ENCODE assay signal across 8 cellular contexts in the genomic region with DNA sequence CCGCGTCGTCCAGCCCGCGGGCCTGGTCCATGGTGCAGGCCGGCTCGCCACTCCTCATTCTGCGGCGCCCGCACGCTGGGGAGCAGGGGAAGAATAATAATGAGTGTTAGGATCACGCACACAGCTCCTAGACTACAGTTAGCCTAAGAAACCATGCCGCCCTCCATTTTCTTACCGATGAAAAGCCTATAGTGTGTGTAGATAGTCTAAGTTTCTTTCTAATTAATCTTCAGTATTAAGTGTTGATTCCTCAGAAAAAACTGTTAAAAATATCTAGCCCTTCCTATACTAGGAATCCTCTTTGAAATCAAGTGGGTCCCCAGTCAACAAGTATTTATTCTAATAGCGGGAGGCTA. TPM values are rescaled to one million over a fixed set of nuclear protein-coding genes. Genes with fewer than 3 reads are reported as not detected.
A peak's percentile ranks its signal among the peaks of the same experiment; 100 is the strongest.
DNase-seq lines count a peak whose midpoint lies in the region; ATAC-seq, FAIRE-seq and TF ChIP-seq lines count a peak whose summit lies in the region.

No MANE protein-coding gene starts in this region.

- TF ChIP-seq CTCF in colonic mucosa (IDR thresholded peaks at IDR 0.05) (no peak), neural progenitor cell (IDR thresholded peaks at IDR 0.05) (no peak), D721Med (IDR thresholded peaks at IDR 0.05; ENCODE audit: insufficient read depth, missing control alignments) (no peak)

- peaks cover 0 to 7% (median 0%) of the 10 kb centered on the region in 10 experiments; a peak in 4 of 20 replicates for H3K4me1 ChIP-seq in BLaER1 treated with 17β-estradiol and CSF1 and Interleukin-3, amounts not matched to agents 10 nM and 100 nM
- no peaks in the 10 kb centered on the region for H3K4me1 ChIP-seq in colonic mucosa
- peaks cover 7% of the 10 kb centered on the region for H3K4me1 ChIP-seq in neural progenitor cell

- H3K36me3 ChIP-seq in BLaER1 treated with 17β-estradiol and CSF1 and Interleukin-3, amounts not matched to agents 10 nM and 100 nM, result peaks cover 16 to 50% (median 32%) of the 10 kb centered on the region in 11 experiments; a peak in 21 of 22 replicates
- H3K36me3 ChIP-seq in colonic mucosa, result no peaks in the 10 kb centered on the region
- no peaks in the 10 kb centered on the region for H3K36me3 ChIP-seq in neural progenitor cell

- peaks cover 5% of the 10 kb centered on the region for H3K36me3 Mint-ChIP-seq in neural progenitor cell
- H3K36me3 Mint-ChIP-seq in activated CD4-positive, alpha-beta T cell treated with anti-CD3 and anti-CD28 coated beads for 36 hours (ENCODE audit: low read depth), result peaks cover 11% of the 10 kb centered on the region

- peaks cover 3% of the 10 kb centered on the region for H3F3A ChIP-seq in neural progenitor cell (ENCODE audit: low read depth)

- H3K4me3 Mint-ChIP-seq in neural progenitor cell, result peak overlapping the region; percentile 80
- no peak overlapping the region for H3K4me3 Mint-ChIP-seq in activated CD4-positive, alpha-beta T cell treated with anti-CD3 and anti-CD28 coated beads for 36 hours

- H2AFZ ChIP-seq in neural progenitor cell (replicated peaks), result peak overlapping the region; percentile 89

- no peak for FAIRE-seq in D721Med (lab: Jason Lieb, UNC)

- POLR2A ChIA-PET in activated CD4-positive, alpha-beta T cell treated with anti-CD3 and anti-CD28 coated beads for 36 hours (lab: Charles Lee), result interaction anchor here (1.6 kb wide), 1 partner anchor 415 kb away, joined by 3 read pairs; no protein-coding TSS in a partner anchor

- intact Hi-C loops in colonic mucosa (cut with DNase I), result no loop called here
- intact Hi-C loops in activated CD4-positive, alpha-beta T cell treated with anti-CD3 and anti-CD28 coated beads for 36 hours (cut with DNase I, micrococcal nuclease), result loop anchor here (1.0 to 5.0 kb wide), 3 partner anchors 45 to 415 kb away; a partner anchor contains a TSS

- H3K4me1 Mint-ChIP-seq in neural progenitor cell, result no peaks in the 10 kb centered on the region
- peaks cover 11% of the 10 kb centered on the region for H3K4me1 Mint-ChIP-seq in activated CD4-positive, alpha-beta T cell treated with anti-CD3 and anti-CD28 coated beads for 36 hours

- peaks cover 0 to 23% (median 16%) of the 10 kb centered on the region in 11 experiments; a peak in 17 of 22 replicates for H3K27me3 ChIP-seq in BLaER1 treated with 17β-estradiol and CSF1 and Interleukin-3, amounts not matched to agents 10 nM and 100 nM
- H3K27me3 ChIP-seq in colonic mucosa (no peaks in the 10 kb centered on the region), neural progenitor cell (peaks cover 18% of the 10 kb centered on the region)

- no peak overlapping the region for H3K27ac Mint-ChIP-seq in neural progenitor cell
- H3K27ac Mint-ChIP-seq in activated CD4-positive, alpha-beta T cell treated with anti-CD3 and anti-CD28 coated beads for 36 hours, result no peak overlapping the region

- H3K9me3 Mint-ChIP-seq in neural progenitor cell, result no peaks in the 10 kb centered on the region
- no peaks in the 10 kb centered on the region for H3K9me3 Mint-ChIP-seq in activated CD4-positive, alpha-beta T cell treated with anti-CD3 and anti-CD28 coated beads for 36 hours (ENCODE audit: low read depth)

- peaks cover 0 to 40% (median 20%) of the 10 kb centered on the region in 11 experiments; a peak in 11 of 22 replicates for H4K20me1 ChIP-seq in BLaER1 treated with 17β-estradiol and CSF1 and Interleukin-3, amounts not matched to agents 10 nM and 100 nM
- H4K20me1 ChIP-seq in neural progenitor cell (ENCODE audit: low read depth), result no peaks in the 10 kb centered on the region

- peak; percentile 6 for ATAC-seq in HG03045 (IDR thresholded peaks at IDR 0.05; ENCODE audit: unreplicated experiment)
- ATAC-seq in activated CD4-positive, alpha-beta T cell treated with anti-CD3 and anti-CD28 coated beads for 36 hours, result no peak

- DNase-seq in colonic mucosa, result no peak
- DNase-seq in neural progenitor cell (ENCODE audit: low spot score), result no peak
- DNase-seq in effector CD8-positive, alpha-beta T cell (lab: John Stamatoyannopoulos, UW), result no peak
- no peak for DNase-seq in RKO (ENCODE audit: low spot score)
- DNase-seq in activated CD4-positive, alpha-beta T cell treated with anti-CD3 and anti-CD28 coated beads for 36 hours, result no peak
- DNase-seq in D721Med (ENCODE audit: insufficient read length, low spot score), result no peak

- H3K4me3 ChIP-seq in BLaER1 treated with 17β-estradiol and CSF1 and Interleukin-3, amounts not matched to agents 10 nM and 100 nM, result peak overlapping the region; percentile 56 to 73 (median 62)
- H3K4me3 ChIP-seq in colonic mucosa, result peak overlapping the region; percentile 33
- peak overlapping the region; percentile 68 for H3K4me3 ChIP-seq in neural progenitor cell

- H3K27me3 Mint-ChIP-seq in neural progenitor cell (ENCODE audit: insufficient read depth, low read depth), result no peaks in the 10 kb centered on the region
- H3K27me3 Mint-ChIP-seq in activated CD4-positive, alpha-beta T cell treated with anti-CD3 and anti-CD28 coated beads for 36 hours, result no peaks in the 10 kb centered on the region

- H3K4me2 ChIP-seq in BLaER1 treated with 17β-estradiol and CSF1 and Interleukin-3, amounts not matched to agents 10 nM and 100 nM, result peak overlapping the region; percentile 65 to 83 (median 76); a peak in 21 of 22 replicates
- H3K4me2 ChIP-seq in neural progenitor cell, result peak overlapping the region; percentile 85

- H3K9ac ChIP-seq in BLaER1 treated with 17β-estradiol and CSF1 and Interleukin-3, amounts not matched to agents 10 nM and 100 nM, result peak overlapping the region in 7 of 11 experiments; percentile 46 to 70 (median 67); a peak in 12 of 22 replicates
- H3K9ac ChIP-seq in colonic mucosa (ENCODE audit: low read depth in 2 of 2, low read length in 2 of 2), result no peak overlapping the region
- H3K9ac ChIP-seq in neural progenitor cell, result no peak overlapping the region

- CTCF ChIA-PET in activated CD4-positive, alpha-beta T cell treated with anti-CD3 and anti-CD28 coated beads for 36 hours (lab: Charles Lee), result interaction anchor here (0.6 to 3.4 kb wide), 16 partner anchors 10 to 221 kb away, joined by 3 to 33 read pairs (median 4); a partner anchor contains a TSS

- H3K79me2 ChIP-seq in neural progenitor cell (ENCODE audit: low read depth), result no peaks in the 10 kb centered on the region

- H3K27ac ChIP-seq in BLaER1 treated with 17β-estradiol and CSF1 and Interleukin-3, amounts not matched to agents 10 nM and 100 nM, result peak overlapping the region in 1 of 11 experiments; percentile 29; a peak in 1 of 22 replicates
- H3K27ac ChIP-seq in colonic mucosa (no peak overlapping the region), neural progenitor cell (no peak overlapping the region)

- H3K9me3 ChIP-seq in BLaER1 treated with 17β-estradiol and CSF1 and Interleukin-3, amounts not matched to agents 10 nM and 100 nM (replicated peaks in 1 of 11), result peaks cover 0 to 9% (median 0%) of the 10 kb centered on the region in 11 experiments; a peak in 6 of 22 replicates
- no peaks in the 10 kb centered on the region for H3K9me3 ChIP-seq in colonic mucosa
- no peaks in the 10 kb centered on the region for H3K9me3 ChIP-seq in neural progenitor cell (ENCODE audit: low read depth)

RNA-seq across cellular contexts. Expression of a gene that starts 9.3 kb away (rescaled TPM):
- total RNA-seq in colonic mucosa (10 to 100 TPM; 10.2 to 12.6 TPM), neural progenitor cell (ENCODE audit: low replicate concordance) (0.36 and 1.2 TPM in 2 replicates)
- 1 to 10 TPM; 2.2 to 2.9 TPM for total RNA-seq in activated CD4-positive, alpha-beta T cell treated with anti-CD3 and anti-CD28 coated beads for 36 hours

RNA-seq across cellular contexts. Expression of a gene that starts 47.6 kb away (rescaled TPM):
- 10 to 100 TPM; 16.9 to 24.6 TPM for total RNA-seq in colonic mucosa
- total RNA-seq in neural progenitor cell (ENCODE audit: low replicate concordance), result 33.1 and 35.1 TPM in 2 replicates
- 10 to 100 TPM; 25.5 to 33.2 TPM for total RNA-seq in activated CD4-positive, alpha-beta T cell treated with anti-CD3 and anti-CD28 coated beads for 36 hours

Comparison
In these comparisons a context has a peak if more than half of its experiments do, and no peak if none do; other contexts are left out.
1. H3K9ac ChIP-seq: peak in BLaER1 treated with 17β-estradiol and CSF1 and Interleukin-3, amounts not matched to agents 10 nM and 100 nM (7 of 11); none in colonic mucosa (0 of 2) and neural progenitor cell (single experiment).
2. Peak in every context shown above with its lines, with median percentiles within 50 percentile points of each other: H3K4me3 ChIP-seq.